ENCODE assay signal across 8 cellular contexts in the genomic region with DNA sequence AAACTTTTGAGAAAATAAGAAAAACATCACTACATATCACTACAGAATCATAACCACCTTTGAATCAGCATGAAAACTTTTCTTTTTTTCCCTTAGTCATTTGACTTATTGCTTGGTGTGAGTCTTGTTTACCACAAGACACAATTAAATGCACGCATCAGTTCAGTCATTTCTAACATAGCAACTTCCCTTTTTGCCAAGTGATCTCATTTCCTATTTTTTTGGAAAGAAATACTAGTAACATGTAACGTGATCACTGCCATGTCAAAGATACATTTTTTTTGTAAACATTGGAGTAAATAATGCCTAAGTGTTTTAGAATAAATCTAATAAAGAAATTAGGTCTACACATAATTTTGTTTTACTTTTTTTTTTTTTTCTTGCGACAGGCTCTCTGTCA.
DNase-seq lines count a peak whose midpoint lies in the region; ATAC-seq and TF ChIP-seq lines count a peak whose summit lies in the region.

No MANE protein-coding gene starts in this region.

- in situ Hi-C loops in GM13977 (cut with MboI; ENCODE audit: low pct_unique_long_range_greater_than_20kb, low sequenced_read_pairs, unreplicated experiment) (no loop called here), KBM-7 (cut with MboI; ENCODE audit: low pct_unique_long_range_greater_than_20kb, low sequenced_read_pairs) (no loop called here)

- H3K4me3 ChIP-seq in foreskin fibroblast (ENCODE audit: low read depth in 1 of 2, low read length in 2 of 2), result no peak overlapping the region

- TF ChIP-seq CTCF in GM13977 (IDR thresholded peaks at IDR 0.05; ENCODE audit: extremely low read depth, insufficient read depth, missing control alignments) (no peak), foreskin fibroblast (IDR thresholded peaks at IDR 0.05; ENCODE audit: low read depth, low read length) (no peak)

- peak; percentile 33 for DNase-seq in GM13977 (ENCODE audit: low spot score)
- DNase-seq in KBM-7, result peak; percentile 87
- DNase-seq in foreskin fibroblast, result peak; percentile 37 to 47
- no peak for DNase-seq in DMS79 treated with DMSO at 0.1 percent for 48 hours (lab: John Stamatoyannopoulos, UW)
- no peak for DNase-seq in anterior cingulate cortex (lab: John Stamatoyannopoulos, UW)
- DNase-seq in putamen (ENCODE audit: low spot score), result no peak
- no peak for DNase-seq in NCI-H524 (lab: John Stamatoyannopoulos, UW)

- peak; percentile 87 for ATAC-seq in GM21825 (IDR thresholded peaks at IDR 0.05; ENCODE audit: unreplicated experiment)

Comparison
In these comparisons a context has a peak if more than half of its experiments do, and no peak if none do; other contexts are left out.
1. DNase-seq: peak in GM13977 (single experiment), KBM-7 (single experiment) and foreskin fibroblast (2 of 2); none in DMS79 treated with DMSO at 0.1 percent for 48 hours (single experiment), anterior cingulate cortex (0 of 58), putamen (single experiment) and NCI-H524 (0 of 2).